11 cellular contexts compared by ENCODE assay signal in genomic region chr2:182949572-182950189, GRCh38.
DNase-seq lines count a peak whose midpoint lies in the region; ATAC-seq and TF ChIP-seq lines count a peak whose summit lies in the region.
"Had no signal": no experiment of that assay in that cellular context is flagged by ENCODE, and none has a peak within 500 bp of the region (broad histone marks: within the 10 kb centered on the region; RNA-seq: fewer than 3 reads in every experiment).

No MANE protein-coding gene starts in this region.

- WGBS in adrenal gland, 4 donors = 76 to 87% (median 79%) methylated on average over 4 to 5 of the region's 5 CpGs
- 67% methylated on average over 5 of the region's 5 CpGs for WGBS in right cardiac atrium

- in situ Hi-C loops in GM13976 (cut with MboI; ENCODE audit: low sequenced_read_pairs, unreplicated experiment) = no loop called here

- no peaks in the 10 kb centered on the region for H3K27me3 Mint-ChIP-seq in Calu3 (ENCODE audit: unreplicated experiment)
- no peaks in the 10 kb centered on the region for H3K27me3 Mint-ChIP-seq in immature natural killer cell (ENCODE audit: low read depth in 3 of 3)
- H3K27me3 Mint-ChIP-seq: central memory CD8-positive, alpha-beta T cell had no signal

- peaks cover 18% of the 10 kb centered on the region for H3K4me1 Mint-ChIP-seq in Calu3 (ENCODE audit: low read depth, unreplicated experiment)
- H3K4me1 Mint-ChIP-seq in immature natural killer cell = no peaks in the 10 kb centered on the region
- H3K4me1 Mint-ChIP-seq: central memory CD8-positive, alpha-beta T cell had no signal

- CTCF ChIA-PET in Calu3 (lab: Charles Lee) = no interaction called here

- H3K36me3 ChIP-seq in adrenal gland (replicated peaks in 1 of 2) = peaks cover 0 to 14% of the 10 kb centered on the region in 2 donors
- H3K36me3 ChIP-seq: neutrophil had no signal

- no peaks in the 10 kb centered on the region for H3K9me3 ChIP-seq in adrenal gland (replicated peaks in 1 of 3)
- H3K9me3 ChIP-seq in right cardiac atrium (ENCODE audit: control insufficient read depth, low read length) = no peaks in the 10 kb centered on the region
- H3K9me3 ChIP-seq: neutrophil had no signal

- ATAC-seq in right cardiac atrium = peak; percentile 85 to 91

- no peak for TF ChIP-seq POLR2A in adrenal gland (IDR thresholded peaks at IDR 0.05)

- no peaks in the 10 kb centered on the region for H3K27me3 ChIP-seq in adrenal gland
- no peaks in the 10 kb centered on the region for H3K27me3 ChIP-seq in right cardiac atrium (ENCODE audit: control insufficient read depth, insufficient read depth)
- H3K27me3 ChIP-seq: neutrophil had no signal

- no peaks in the 10 kb centered on the region for H3K9me3 Mint-ChIP-seq in Calu3 (ENCODE audit: low read depth, unreplicated experiment)
- no peaks in the 10 kb centered on the region for H3K9me3 Mint-ChIP-seq in immature natural killer cell
- H3K9me3 Mint-ChIP-seq: central memory CD8-positive, alpha-beta T cell had no signal

- peak overlapping the region in 1 of 5 donors; percentile 30 for H3K27ac ChIP-seq in adrenal gland
- peak overlapping the region; percentile 86 for H3K27ac ChIP-seq in right cardiac atrium (ENCODE audit: low read length)
- H3K27ac ChIP-seq: neutrophil had no signal

- peaks cover 4 to 18% of the 10 kb centered on the region in 2 donors for H3K4me1 ChIP-seq in adrenal gland (replicated peaks in 1 of 2)
- no peaks in the 10 kb centered on the region for H3K4me1 ChIP-seq in right cardiac atrium (ENCODE audit: control insufficient read depth, insufficient read depth, low read length)

- H3K36me3 Mint-ChIP-seq in Calu3 (ENCODE audit: insufficient read depth, unreplicated experiment) = peaks cover 22% of the 10 kb centered on the region
- peaks cover 12 to 16% (median 16%) of the 10 kb centered on the region in 3 donors for H3K36me3 Mint-ChIP-seq in immature natural killer cell

- intact Hi-C loops in Calu3 (cut with micrococcal nuclease; ENCODE audit: unreplicated experiment) (no loop called here), adrenal gland (cut with DNase I) (no loop called here), right cardiac atrium (cut with DNase I) (no loop called here)

- H3K4me3 Mint-ChIP-seq in Calu3 (ENCODE audit: low read depth, unreplicated experiment) = no peak overlapping the region
- no peak overlapping the region for H3K4me3 Mint-ChIP-seq in immature natural killer cell
- H3K4me3 Mint-ChIP-seq: central memory CD8-positive, alpha-beta T cell had no signal

- TF ChIP-seq CTCF in Calu3 (IDR thresholded peaks at IDR 0.05; ENCODE audit: unreplicated experiment) (no peak), adrenal gland (IDR thresholded peaks at IDR 0.05) (no peak), GM13976 (IDR thresholded peaks at IDR 0.05; ENCODE audit: borderline replicate concordance, control extremely low read depth, extremely low read depth, insufficient read depth, missing control alignments) (no peak)

- BruUV-seq in Calu3 (replicated peaks; lab: Mats Ljungman, UMichigan) = no TSS peak

- H3K27ac Mint-ChIP-seq in Calu3 (ENCODE audit: unreplicated experiment) (peak overlapping the region; percentile 3), immature natural killer cell (no peak overlapping the region)

- peak; percentile 9 for DNase-seq in Calu3
- peak; percentile 52 for DNase-seq in HT1080 (ENCODE audit: low read depth)
- DNase-seq in adrenal gland = peak in 5 of 7 donors; percentile 16 to 61 (median 49)
- peak; percentile 35 to 65 (median 64) for DNase-seq in right cardiac atrium
- no peak for DNase-seq in GM13976 (ENCODE audit: low spot score)
- DNase-seq in immature natural killer cell = no peak
- no peak for DNase-seq in epidermal melanocyte (ENCODE audit: insufficient read length, low spot score)
- no peak for DNase-seq in SK-N-DZ (ENCODE audit: low spot score)
- DNase-seq: DMS153 had no signal

- H3K4me3 ChIP-seq in adrenal gland (no peak overlapping the region), right cardiac atrium (ENCODE audit: low read length) (no peak overlapping the region)

Comparison
In these comparisons a context has a peak if more than half of its experiments do, and no peak if none do; other contexts are left out.
1. DNase-seq: peak in Calu3 (single experiment), HT1080 (single experiment), adrenal gland (5 of 7) and right cardiac atrium (3 of 3); none in GM13976 (single experiment), immature natural killer cell (0 of 3), epidermal melanocyte (single experiment) and SK-N-DZ (single experiment).